In the genomic region with DNA sequence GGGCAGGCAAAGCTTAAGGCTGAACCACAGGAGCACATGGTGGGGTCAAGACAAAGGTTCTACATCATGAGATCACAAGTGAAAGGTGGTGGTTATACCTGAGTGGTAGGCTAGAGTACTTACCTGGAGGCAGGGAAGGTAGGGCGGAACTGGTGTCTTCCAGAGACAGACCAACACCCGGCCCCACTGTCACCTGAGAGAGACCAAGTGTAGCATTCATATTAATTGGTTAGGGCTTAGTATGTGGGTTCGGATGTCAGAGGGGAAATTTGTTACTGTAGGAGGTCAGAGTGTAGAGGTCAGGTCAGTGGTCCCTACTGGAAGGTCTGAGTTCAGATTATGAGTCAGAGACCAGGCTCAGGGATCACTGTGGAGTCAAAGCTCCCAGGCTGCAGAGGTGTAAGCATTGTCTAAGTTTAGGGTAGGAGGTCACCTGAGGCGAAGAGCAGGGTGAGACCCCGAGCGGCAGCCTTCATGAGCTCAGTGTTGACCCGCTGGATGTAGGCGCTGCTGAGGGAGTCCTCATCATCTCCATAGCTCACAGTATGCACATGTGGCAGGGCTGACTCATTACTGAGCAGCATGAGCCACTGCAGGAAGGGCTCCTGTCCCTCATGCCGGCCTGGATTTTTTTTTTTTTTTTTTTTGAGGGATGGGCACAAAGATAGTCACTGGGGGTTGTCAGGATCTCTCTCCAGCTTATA, we compare ENCODE assay signal across 1 cellular context.
TF ChIP-seq lines count a peak whose summit lies in the region.

No MANE protein-coding gene starts in this region.

TF ChIP-seq in HepG2, 621 proteins besides CTCF, POLR2A, EP300 and RAD21:
- TF ChIP-seq HNRNPLL (IDR thresholded peaks at IDR 0.05; ENCODE audit: low read depth, low read length, poor library complexity, severe bottlenecking) (no peak), MAFK (conservative IDR thresholded peaks at IDR 0.05 in 1 of 2, IDR thresholded peaks at IDR 0.05 in 1 of 2; ENCODE audit: low read length in 2 of 2) (no peak), KMT2B (CRISPR knock-in tag; IDR thresholded peaks at IDR 0.05) (no peak), ZNF121 (CRISPR knock-in tag; IDR thresholded peaks at IDR 0.05) (no peak), ZNF264 (CRISPR knock-in tag; IDR thresholded peaks at IDR 0.05) (no peak), ZBTB7A (CRISPR knock-in tag; IDR thresholded peaks at IDR 0.05) (no peak), ZNF850 (CRISPR knock-in tag; conservative IDR thresholded peaks at IDR 0.05) (no peak), PRPF4 (IDR thresholded peaks at IDR 0.05; ENCODE audit: low read depth, low read length, poor library complexity, severe bottlenecking) (no peak), FOXM1 (CRISPR knock-in tag; IDR thresholded peaks at IDR 0.05) (no peak), PLRG1 (conservative IDR thresholded peaks at IDR 0.05) (no peak), ZNF746 (CRISPR knock-in tag; IDR thresholded peaks at IDR 0.05) (no peak), RARA (CRISPR knock-in tag; IDR thresholded peaks at IDR 0.05) (no peak), HNF4G (IDR thresholded peaks at IDR 0.05; ENCODE audit: borderline replicate concordance, low read depth, low read length) (no peak), HNF4G (CRISPR knock-in tag; IDR thresholded peaks at IDR 0.05; ENCODE audit: borderline replicate concordance, low read depth) (no peak), SAP130 (CRISPR knock-in tag; IDR thresholded peaks at IDR 0.05; ENCODE audit: low read depth) (no peak), ELF1 (CRISPR knock-in tag; IDR thresholded peaks at IDR 0.05) (no peak), ZNF563 (CRISPR knock-in tag; IDR thresholded peaks at IDR 0.05) (no peak)
- TF ChIP-seq, protein P1, sequence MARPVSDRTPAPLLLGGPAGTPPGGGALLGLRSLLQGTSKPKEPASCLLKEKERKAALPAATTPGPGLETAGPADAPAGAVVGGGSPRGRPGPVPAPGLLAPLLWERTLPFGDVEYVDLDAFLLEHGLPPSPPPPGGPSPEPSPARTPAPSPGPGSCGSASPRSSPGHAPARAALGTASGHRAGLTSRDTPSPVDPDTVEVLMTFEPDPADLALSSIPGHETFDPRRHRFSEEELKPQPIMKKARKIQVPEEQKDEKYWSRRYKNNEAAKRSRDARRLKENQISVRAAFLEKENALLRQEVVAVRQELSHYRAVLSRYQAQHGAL (CRISPR knock-in tag; IDR thresholded peaks at IDR 0.05; ENCODE audit: not compliant biosample characterization): no peak
